In genomic region chr2:174643356-174643755, GRCh38 we compare ENCODE assay signal across 31 cellular contexts. TPM values are rescaled to one million over a fixed set of nuclear protein-coding genes. Genes with fewer than 3 reads are reported as not detected.
A peak's percentile ranks its signal among the peaks of the same experiment; 100 is the strongest.
DNase-seq lines count a peak whose midpoint lies in the region; ATAC-seq, FAIRE-seq and TF ChIP-seq lines count a peak whose summit lies in the region.
"Had no signal": no experiment of that assay in that cellular context is flagged by ENCODE, and none has a peak within 500 bp of the region (broad histone marks: within the 10 kb centered on the region; RNA-seq: fewer than 3 reads in every experiment).

No MANE protein-coding gene starts in this region.

- no peak overlapping the region for H2BK12ac ChIP-seq in trophoblast cell (ENCODE audit: low read length)

- no peak overlapping the region for H3K4me3 ChIP-seq in endothelial cell of umbilical vein (replicated peaks in 1 of 3; ENCODE audit: insufficient read depth in 1 of 3, low read depth in 1 of 3, low read length in 3 of 3)
- no peak overlapping the region for H3K4me3 ChIP-seq in trophoblast cell (ENCODE audit: low read depth, low read length)
- no peak overlapping the region for H3K4me3 ChIP-seq in SJCRH30
- no peak overlapping the region for H3K4me3 ChIP-seq in right cardiac atrium (ENCODE audit: low read length)
- H3K4me3 ChIP-seq: A549; BLaER1; BLaER1 treated with 17β-estradiol and CSF1 and Interleukin-3, amounts not matched to agents 10 nM and 100 nM had no signal

- WGBS in trophoblast cell (ENCODE audit: extremely low coverage, insufficient coverage, insufficient read length) = no CpG with 5 or more reads among the region's 6 CpGs
- WGBS in right cardiac atrium = 98% methylated on average over 6 of the region's 6 CpGs

- no peak for ATAC-seq in right cardiac atrium
- ATAC-seq: A549; CD8-positive, alpha-beta T cell had no signal

- no peak overlapping the region for H3K23ac ChIP-seq in trophoblast cell (ENCODE audit: low read length)

- no peak overlapping the region for H4K91ac ChIP-seq in trophoblast cell (ENCODE audit: low read depth, low read length)

- H3K36me3 ChIP-seq in endothelial cell of umbilical vein (ENCODE audit: control insufficient read depth in 2 of 2, extremely low read depth in 1 of 2, insufficient read depth in 2 of 2, low read length in 2 of 2) = no peaks in the 10 kb centered on the region
- peaks cover 2 to 4% of the 10 kb centered on the region in 2 experiments for H3K36me3 ChIP-seq in trophoblast cell (ENCODE audit: control insufficient read depth in 1 of 2, insufficient read depth in 2 of 2, low read length in 2 of 2)
- no peaks in the 10 kb centered on the region for H3K36me3 ChIP-seq in SJCRH30
- H3K36me3 ChIP-seq: BE2C; BLaER1; BLaER1 treated with 17β-estradiol and CSF1 and Interleukin-3, amounts not matched to agents 10 nM and 100 nM had no signal

- H4K8ac ChIP-seq in trophoblast cell (ENCODE audit: low read depth, low read length) = no peak overlapping the region

- no peak overlapping the region for H2AFZ ChIP-seq in endothelial cell of umbilical vein (ENCODE audit: low read depth, low read length)
- no peak overlapping the region for H2AFZ ChIP-seq in trophoblast cell (ENCODE audit: insufficient read depth, low read length, poor library complexity)

- TF ChIP-seq POLR2A in endothelial cell of umbilical vein (IDR thresholded peaks at IDR 0.05; ENCODE audit: low read depth, low read length) = no peak

- no peak for DNase-seq in endothelial cell of umbilical vein (ENCODE audit: low read depth, low spot score)
- DNase-seq in trophoblast cell = peak; percentile 75 to 86
- no peak for DNase-seq in SJCRH30
- no peak for DNase-seq in right cardiac atrium
- DNase-seq: 8988T; ACHN; AML-193; BE2C; C1 segment of cervical spinal cord; Caco-2; Calu3; CD4-positive, alpha-beta memory T cell; CD4-positive, alpha-beta T cell; CD4-positive, CD25-positive, alpha-beta regulatory T cell; CD8-positive, alpha-beta memory T cell; CD8-positive, alpha-beta T cell; COR-L47; DMS 273 treated with DMSO at 0.1 percent for 48 hours; DMS153; DMS53; DMS79; DMS79 treated with DMSO at 0.1 percent for 48 hours; DND-41; EL had no signal

- dilution Hi-C loops in endothelial cell of umbilical vein (cut with MboI; ENCODE audit: extremely low pct_ligation_motif_present, low sequenced_read_pairs) = no loop called here

- CTCF ChIA-PET in endothelial cell of umbilical vein (lab: Charles Lee) = no interaction called here

- H2BK5ac ChIP-seq in trophoblast cell (ENCODE audit: low read depth, low read length, poor library complexity) = peak overlapping the region; percentile 68

- BruUV-seq in endothelial cell of umbilical vein (replicated peaks; lab: Mats Ljungman, UMichigan) = no TSS peak

- no peaks in the 10 kb centered on the region for H3K27me3 ChIP-seq in endothelial cell of umbilical vein (ENCODE audit: control insufficient read depth in 2 of 2, insufficient read depth in 2 of 2, low read length in 2 of 2)
- H3K27me3 ChIP-seq in trophoblast cell (ENCODE audit: insufficient read depth, low read length) = no peaks in the 10 kb centered on the region
- H3K27me3 ChIP-seq in SJCRH30 = no peaks in the 10 kb centered on the region
- no peaks in the 10 kb centered on the region for H3K27me3 ChIP-seq in right cardiac atrium (ENCODE audit: control insufficient read depth, insufficient read depth)
- H3K27me3 ChIP-seq: BE2C; BLaER1; BLaER1 treated with 17β-estradiol and CSF1 and Interleukin-3, amounts not matched to agents 10 nM and 100 nM had no signal

- no peaks in the 10 kb centered on the region for H4K20me1 ChIP-seq in endothelial cell of umbilical vein (replicated peaks; ENCODE audit: control insufficient read depth, extremely low read depth, insufficient read depth, low read length)
- H4K20me1 ChIP-seq: BLaER1; BLaER1 treated with 17β-estradiol and CSF1 and Interleukin-3, amounts not matched to agents 10 nM and 100 nM had no signal

- H3K9ac ChIP-seq in endothelial cell of umbilical vein (replicated peaks; ENCODE audit: extremely low read depth, insufficient read depth, low read length) (no peak overlapping the region), trophoblast cell (ENCODE audit: low read length) (no peak overlapping the region)
- H3K9ac ChIP-seq: BLaER1; BLaER1 treated with 17β-estradiol and CSF1 and Interleukin-3, amounts not matched to agents 10 nM and 100 nM had no signal

- H3K4ac ChIP-seq in trophoblast cell (ENCODE audit: low read depth, low read length) = peak overlapping the region; percentile 89

- H2AK5ac ChIP-seq in trophoblast cell (ENCODE audit: low read length) = no peak overlapping the region

- intact Hi-C loops in endothelial cell of umbilical vein (cut with micrococcal nuclease) (no loop called here), right cardiac atrium (cut with DNase I) (no loop called here)

- no peaks in the 10 kb centered on the region for H3K9me1 ChIP-seq in endothelial cell of umbilical vein (replicated peaks; ENCODE audit: control insufficient read depth, extremely low read depth, insufficient read depth, low read length)

- H3K79me1 ChIP-seq in trophoblast cell (ENCODE audit: low read length) = peaks cover 26% of the 10 kb centered on the region

- H3K27ac ChIP-seq in endothelial cell of umbilical vein (ENCODE audit: insufficient read depth, low read depth, low read length) = no peak overlapping the region
- H3K27ac ChIP-seq in trophoblast cell (ENCODE audit: low read depth, low read length) = no peak overlapping the region
- no peak overlapping the region for H3K27ac ChIP-seq in SJCRH30
- no peak overlapping the region for H3K27ac ChIP-seq in right cardiac atrium (ENCODE audit: low read length)
- H3K27ac ChIP-seq: 22Rv1; A549; BLaER1; BLaER1 treated with 17β-estradiol and CSF1 and Interleukin-3, amounts not matched to agents 10 nM and 100 nM; C4-2B had no signal

- peak overlapping the region; percentile 38 for H2BK120ac ChIP-seq in trophoblast cell (ENCODE audit: insufficient read depth, low read length, poor library complexity)

- no peak for TF ChIP-seq CTCF in endothelial cell of umbilical vein (IDR thresholded peaks at IDR 0.05; ENCODE audit: extremely low read depth in 1 of 2, insufficient read depth in 1 of 2, low read depth in 1 of 2, low read length in 2 of 2)

- H3K79me2 ChIP-seq in endothelial cell of umbilical vein (ENCODE audit: control insufficient read depth, insufficient read depth, low read length) (no peaks in the 10 kb centered on the region), trophoblast cell (ENCODE audit: control insufficient read depth, insufficient read depth, low read length, poor library complexity) (peaks cover 4% of the 10 kb centered on the region)

- peak; percentile 37 for FAIRE-seq in endothelial cell of umbilical vein (lab: Jason Lieb, UNC)
- FAIRE-seq: A204.1, A549, D721Med had no signal

- H3K4me1 ChIP-seq in endothelial cell of umbilical vein (ENCODE audit: control insufficient read depth, extremely low read depth, insufficient read depth, low read length) = no peaks in the 10 kb centered on the region
- H3K4me1 ChIP-seq in trophoblast cell (ENCODE audit: control insufficient read depth in 1 of 2, insufficient read depth in 2 of 2, low read length in 2 of 2) = peaks cover 11 to 13% of the 10 kb centered on the region in 2 experiments
- no peaks in the 10 kb centered on the region for H3K4me1 ChIP-seq in SJCRH30
- H3K4me1 ChIP-seq in right cardiac atrium (ENCODE audit: control insufficient read depth, insufficient read depth, low read length) = no peaks in the 10 kb centered on the region
- H3K4me1 ChIP-seq: A549; BE2C; BLaER1; BLaER1 treated with 17β-estradiol and CSF1 and Interleukin-3, amounts not matched to agents 10 nM and 100 nM; Caco-2 had no signal

- peak overlapping the region; percentile 88 for H3K18ac ChIP-seq in trophoblast cell (ENCODE audit: low read length)

- no peak overlapping the region for H4K12ac ChIP-seq in trophoblast cell (ENCODE audit: low read depth, low read length)

- no peak overlapping the region for H3K4me2 ChIP-seq in endothelial cell of umbilical vein (ENCODE audit: insufficient read depth, low read length)
- H3K4me2 ChIP-seq in trophoblast cell (ENCODE audit: low read length) = no peak overlapping the region
- H3K4me2 ChIP-seq: A549; BLaER1; BLaER1 treated with 17β-estradiol and CSF1 and Interleukin-3, amounts not matched to agents 10 nM and 100 nM had no signal

- H3K14ac ChIP-seq in trophoblast cell (ENCODE audit: low read length) = no peak overlapping the region

- POLR2A ChIA-PET in endothelial cell of umbilical vein (lab: Charles Lee) = no interaction called here

- H3K9me3 ChIP-seq in endothelial cell of umbilical vein (replicated peaks; ENCODE audit: control insufficient read depth, insufficient read depth, low read length) (no peaks in the 10 kb centered on the region), trophoblast cell (ENCODE audit: insufficient read depth, low read depth, low read length) (peaks cover 1% of the 10 kb centered on the region), SJCRH30 (replicated peaks) (peaks cover 3% of the 10 kb centered on the region; the same call in 1 of the 2 replicates), right cardiac atrium (ENCODE audit: control insufficient read depth, low read length) (no peaks in the 10 kb centered on the region)
- H3K9me3 ChIP-seq: A549, BE2C, BLaER1 had no signal

TF ChIP-seq in endothelial cell of umbilical vein, 7 proteins besides CTCF, POLR2A, EP300 and RAD21 (continues in another document):
- TF ChIP-seq POLR2AphosphoS5 (IDR thresholded peaks at IDR 0.05; ENCODE audit: insufficient read depth, low read depth, low read length) = no peak
- no peak for TF ChIP-seq GATA2 (IDR thresholded peaks at IDR 0.05; ENCODE audit: insufficient read depth, insufficient read length, low read depth, low read length)
- no peak for TF ChIP-seq FOS (IDR thresholded peaks at IDR 0.05; ENCODE audit: borderline replicate concordance, insufficient read depth, low read length)
- TF ChIP-seq EZH2 (IDR thresholded peaks at IDR 0.05; ENCODE audit: borderline replicate concordance, low read depth, low read length, severe bottlenecking) = no peak
- no peak for TF ChIP-seq JUN (IDR thresholded peaks at IDR 0.05; ENCODE audit: borderline replicate concordance, insufficient read depth, insufficient read length, low read depth)
- no peak for TF ChIP-seq MYC (IDR thresholded peaks at IDR 0.05; ENCODE audit: low read depth, low read length)

RNA-seq across cellular contexts. Expression of gene WIPF1, which starts 45.8 kb away (rescaled TPM):
- total RNA-seq in endothelial cell of umbilical vein = 42.0 and 44.2 TPM in 2 replicates
- 15.3 and 17.5 TPM in 2 replicates for polyA plus RNA-seq in endothelial cell of umbilical vein
- 12.9 and 16.3 TPM in 2 replicates for polyA plus RNA-seq in endothelial cell of umbilical vein (2011; cell fraction: cytosol; rRNA removed)
- polyA plus RNA-seq in endothelial cell of umbilical vein (2011; cell fraction: nucleus; rRNA removed) = 14.6 and 15.2 TPM in 2 replicates
- 21.6 and 27.5 TPM in 2 replicates for polyA plus RNA-seq in endothelial cell of umbilical vein (2012)
- 10.7 and 12.6 TPM in 2 replicates for polyA minus RNA-seq in endothelial cell of umbilical vein
- not detected for polyA minus RNA-seq in endothelial cell of umbilical vein (2011; cell fraction: cytosol; rRNA and poly(A)+ RNA removed)
- 20.8 and 24.5 TPM in 2 replicates for polyA minus RNA-seq in endothelial cell of umbilical vein (2011; cell fraction: nucleus; rRNA and poly(A)+ RNA removed)
- 113 and 120 TPM in 2 replicates for polyA plus RNA-seq in trophoblast cell (2013)
- total RNA-seq in SJCRH30 (2014; rRNA removed; shearing (Covaris generic)) = 14.8 and 18.8 TPM in 2 replicates
- total RNA-seq in right cardiac atrium = 10 to 100 TPM; 20.3 to 30.0 (median 27.7) TPM
- 12.2 TPM for polyA plus RNA-seq in right cardiac atrium

Comparison
In these comparisons a context has a peak if more than half of its experiments do, and no peak if none do; other contexts are left out.
1. DNase-seq: peak in trophoblast cell (2 of 2); none in endothelial cell of umbilical vein (single experiment), SJCRH30 (0 of 2) and right cardiac atrium (0 of 3).